ENCODE assay signal across 18 cellular contexts in the genomic region with DNA sequence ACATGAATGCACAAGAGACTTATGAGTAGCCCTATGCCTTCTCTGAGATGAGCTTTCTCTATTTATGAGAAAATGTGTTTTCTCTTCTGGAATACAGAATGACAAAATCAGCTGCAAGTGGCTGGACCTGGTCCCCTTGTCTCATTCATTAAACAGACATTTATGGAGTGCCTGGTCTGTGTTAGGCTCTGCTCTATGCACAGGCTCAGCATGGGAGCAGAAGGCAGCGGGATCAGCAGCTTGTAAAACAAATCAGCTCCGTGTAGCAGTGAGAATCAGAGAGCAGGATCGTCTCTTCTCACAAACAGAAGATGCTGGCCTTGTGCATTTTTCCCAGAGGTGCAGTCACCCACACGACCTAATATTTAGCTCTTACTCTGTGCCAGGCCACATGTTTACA. TPM values are rescaled to one million over a fixed set of nuclear protein-coding genes. Genes with fewer than 3 reads are reported as not detected.
DNase-seq lines count a peak whose midpoint lies in the region; ATAC-seq and TF ChIP-seq lines count a peak whose summit lies in the region.
"Had no signal": no experiment of that assay in that cellular context is flagged by ENCODE, and none has a peak within 500 bp of the region (broad histone marks: within the 10 kb centered on the region; RNA-seq: fewer than 3 reads in every experiment).

No MANE protein-coding gene starts in this region.

- peak; percentile 38 for DNase-seq in activated CD4-positive, alpha-beta T cell treated with anti-CD3 and anti-CD28 coated beads, Interleukin-2, amount 10 ng/mL, durations not matched to agents 24 days and 14 days
- no peak for DNase-seq in activated CD4-positive, alpha-beta T cell treated with anti-CD3 and anti-CD28 coated beads, Interleukin-2, amount 50 U/mL, for 4 hours
- DNase-seq in left kidney (ENCODE audit: low read depth, low spot score) (peak; percentile 27), osteocyte (ENCODE audit: extremely low spot score, unreplicated experiment) (no peak), NCI-H82 treated with DMSO at 0.1 percent for 48 hours (lab: John Stamatoyannopoulos, UW; ENCODE audit: unreplicated experiment) (no peak), DMS153 (lab: John Stamatoyannopoulos, UW) (no peak)
- DNase-seq: AML-193; CD4-positive, CD25-positive, alpha-beta regulatory T cell; GM23248; HFFc6; NCI-H1092; NCI-H2029; NCI-H2171 treated with DMSO at 0.1 percent for 48 hours; Right ventricle myocardium superior; SK-N-SH had no signal

- TF ChIP-seq CTCF in brain (conservative IDR thresholded peaks at IDR 0.05) (no peak), osteocyte (IDR thresholded peaks at IDR 0.05) (no peak)

- no peaks in the 10 kb centered on the region for H3K4me1 Mint-ChIP-seq in activated CD4-positive, alpha-beta T cell treated with anti-CD3 and anti-CD28 coated beads, Interleukin-2, amount 10 ng/mL, durations not matched to agents 24 days and 14 days
- H3K4me1 Mint-ChIP-seq in brain (peaks cover 24% of the 10 kb centered on the region), osteocyte (ENCODE audit: unreplicated experiment) (peaks cover 7% of the 10 kb centered on the region)
- H3K4me1 Mint-ChIP-seq: CD4-positive, CD25-positive, alpha-beta regulatory T cell had no signal

- no peaks in the 10 kb centered on the region for H3K36me3 Mint-ChIP-seq in activated CD4-positive, alpha-beta T cell treated with anti-CD3 and anti-CD28 coated beads, Interleukin-2, amount 10 ng/mL, durations not matched to agents 24 days and 14 days (ENCODE audit: low read depth)
- H3K36me3 Mint-ChIP-seq in brain: no peaks in the 10 kb centered on the region
- H3K36me3 Mint-ChIP-seq in osteocyte (ENCODE audit: unreplicated experiment): no peaks in the 10 kb centered on the region
- H3K36me3 Mint-ChIP-seq: CD4-positive, CD25-positive, alpha-beta regulatory T cell had no signal

- no peaks in the 10 kb centered on the region for H3K9me3 Mint-ChIP-seq in activated CD4-positive, alpha-beta T cell treated with anti-CD3 and anti-CD28 coated beads, Interleukin-2, amount 10 ng/mL, durations not matched to agents 24 days and 14 days
- H3K9me3 Mint-ChIP-seq in brain: peaks cover 3 to 11% (median 8%) of the 10 kb centered on the region in 5 experiments
- peaks cover 5% of the 10 kb centered on the region for H3K9me3 Mint-ChIP-seq in osteocyte (ENCODE audit: unreplicated experiment)
- H3K9me3 Mint-ChIP-seq: CD4-positive, CD25-positive, alpha-beta regulatory T cell had no signal

- no peak for ATAC-seq in GM18909 (IDR thresholded peaks at IDR 0.05; ENCODE audit: poor library complexity, unreplicated experiment)
- ATAC-seq: Panc1 had no signal

- intact Hi-C loops in activated CD4-positive, alpha-beta T cell treated with anti-CD3 and anti-CD28 coated beads, Interleukin-2, amount 10 ng/mL, durations not matched to agents 24 days and 14 days (cut with micrococcal nuclease): no loop called here

- no peak overlapping the region for H3K4me3 Mint-ChIP-seq in activated CD4-positive, alpha-beta T cell treated with anti-CD3 and anti-CD28 coated beads, Interleukin-2, amount 10 ng/mL, durations not matched to agents 24 days and 14 days
- H3K4me3 Mint-ChIP-seq in brain (no peak overlapping the region), osteocyte (ENCODE audit: unreplicated experiment) (no peak overlapping the region)
- H3K4me3 Mint-ChIP-seq: CD4-positive, CD25-positive, alpha-beta regulatory T cell; HFFc6 had no signal

- no peak overlapping the region for H3K27ac Mint-ChIP-seq in activated CD4-positive, alpha-beta T cell treated with anti-CD3 and anti-CD28 coated beads, Interleukin-2, amount 10 ng/mL, durations not matched to agents 24 days and 14 days
- H3K27ac Mint-ChIP-seq in brain (peak overlapping the region in 4 of 5 experiments; percentile 39 to 82 (median 67)), osteocyte (ENCODE audit: unreplicated experiment) (no peak overlapping the region)
- H3K27ac Mint-ChIP-seq: CD4-positive, CD25-positive, alpha-beta regulatory T cell; HFFc6 had no signal

- peaks cover 11% of the 10 kb centered on the region for H3K27me3 Mint-ChIP-seq in activated CD4-positive, alpha-beta T cell treated with anti-CD3 and anti-CD28 coated beads, Interleukin-2, amount 10 ng/mL, durations not matched to agents 24 days and 14 days
- H3K27me3 Mint-ChIP-seq in brain: peaks cover 22% of the 10 kb centered on the region
- H3K27me3 Mint-ChIP-seq in osteocyte (ENCODE audit: unreplicated experiment): peaks cover 54% of the 10 kb centered on the region

RNA-seq across cellular contexts. Expression of a gene that starts 47.6 kb away (rescaled TPM):
- total RNA-seq in activated CD4-positive, alpha-beta T cell treated with anti-CD3 and anti-CD28 coated beads, Interleukin-2, amount 10 ng/mL, durations not matched to agents 24 days and 14 days: 8.6 and 9.3 TPM in 2 replicates
- polyA plus RNA-seq in brain (ENCODE audit: insufficient read depth, low read depth, low replicate concordance): 8.1 TPM
- total RNA-seq in osteocyte: 39.8 and 42.5 TPM in 2 replicates
- total RNA-seq: CD4-positive, CD25-positive, alpha-beta regulatory T cell had no signal

Comparison
In these comparisons a context has a peak if more than half of its experiments do, and no peak if none do; other contexts are left out.
1. DNase-seq: peak in activated CD4-positive, alpha-beta T cell treated with anti-CD3 and anti-CD28 coated beads, Interleukin-2, amount 10 ng/mL, durations not matched to agents 24 days and 14 days (single experiment) and left kidney (single experiment); none in activated CD4-positive, alpha-beta T cell treated with anti-CD3 and anti-CD28 coated beads, Interleukin-2, amount 50 U/mL, for 4 hours (0 of 2), osteocyte (single experiment), NCI-H82 treated with DMSO at 0.1 percent for 48 hours (single experiment) and DMS153 (single experiment).
2. H3K27ac Mint-ChIP-seq: peak in brain (4 of 5); none in activated CD4-positive, alpha-beta T cell treated with anti-CD3 and anti-CD28 coated beads, Interleukin-2, amount 10 ng/mL, durations not matched to agents 24 days and 14 days (single experiment) and osteocyte (single experiment).